Comparison of ENCODE assay signal across 1 cellular context in genomic region chr4:38003102-38003501, GRCh38.
TF ChIP-seq lines count a peak whose summit lies in the region.

No MANE protein-coding gene starts in this region.

TF ChIP-seq in IMR-90, 13 proteins besides CTCF, POLR2A, EP300 and RAD21 (continued from another document):
- TF ChIP-seq MAZ (IDR thresholded peaks at IDR 0.05; ENCODE audit: borderline replicate concordance, low read depth, low read length): no peak
- TF ChIP-seq MAFK (IDR thresholded peaks at IDR 0.05; ENCODE audit: low read depth, low read length): no peak
- TF ChIP-seq CHD1 (IDR thresholded peaks at IDR 0.05; ENCODE audit: low read depth, low read length): no peak
- no peak for TF ChIP-seq NFE2L2 (IDR thresholded peaks at IDR 0.05; ENCODE audit: low read depth, low read length)
- no peak for TF ChIP-seq RFX5 (IDR thresholded peaks at IDR 0.05; ENCODE audit: low read depth, low read length)
- no peak for TF ChIP-seq MXI1 (IDR thresholded peaks at IDR 0.05; ENCODE audit: borderline replicate concordance, low read depth, low read length)
- TF ChIP-seq, protein P1, sequence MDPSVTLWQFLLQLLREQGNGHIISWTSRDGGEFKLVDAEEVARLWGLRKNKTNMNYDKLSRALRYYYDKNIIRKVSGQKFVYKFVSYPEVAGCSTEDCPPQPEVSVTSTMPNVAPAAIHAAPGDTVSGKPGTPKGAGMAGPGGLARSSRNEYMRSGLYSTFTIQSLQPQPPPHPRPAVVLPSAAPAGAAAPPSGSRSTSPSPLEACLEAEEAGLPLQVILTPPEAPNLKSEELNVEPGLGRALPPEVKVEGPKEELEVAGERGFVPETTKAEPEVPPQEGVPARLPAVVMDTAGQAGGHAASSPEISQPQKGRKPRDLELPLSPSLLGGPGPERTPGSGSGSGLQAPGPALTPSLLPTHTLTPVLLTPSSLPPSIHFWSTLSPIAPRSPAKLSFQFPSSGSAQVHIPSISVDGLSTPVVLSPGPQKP (IDR thresholded peaks at IDR 0.05; ENCODE audit: borderline replicate concordance, low read depth, low read length): no peak
- TF ChIP-seq CEBPB (IDR thresholded peaks at IDR 0.05; ENCODE audit: low read depth, low read length): no peak
- TF ChIP-seq SMC3 (IDR thresholded peaks at IDR 0.05; ENCODE audit: low read depth, low read length): no peak
